Comparison of ENCODE assay signal across 12 cellular contexts in the genomic region with DNA sequence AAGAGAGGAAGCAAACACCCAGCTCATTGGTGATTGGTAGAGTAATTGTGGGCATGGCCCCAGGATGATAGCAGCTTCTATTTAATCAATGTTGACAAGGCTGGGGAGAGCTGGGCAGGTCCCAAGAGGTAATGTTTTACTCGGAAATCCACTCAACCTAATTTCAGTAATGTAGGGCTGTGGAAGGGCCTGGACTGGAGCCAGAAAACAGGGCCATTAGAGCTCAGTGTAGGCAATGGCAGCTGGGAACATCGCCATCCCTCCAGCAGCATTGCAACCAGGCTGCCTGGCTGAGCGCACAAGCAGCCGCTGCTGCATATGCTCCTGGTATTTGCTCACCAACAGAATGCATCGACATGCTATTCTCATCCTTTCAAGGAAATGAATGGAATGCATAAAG.
DNase-seq lines count a peak whose midpoint lies in the region; ATAC-seq and TF ChIP-seq lines count a peak whose summit lies in the region.
"Had no signal": no experiment of that assay in that cellular context is flagged by ENCODE, and none has a peak within 500 bp of the region (broad histone marks: within the 10 kb centered on the region; RNA-seq: fewer than 3 reads in every experiment).

No MANE protein-coding gene starts in this region.

- H3K4me1 ChIP-seq in body of pancreas, result peaks cover 8% of the 10 kb centered on the region
- H3K4me1 ChIP-seq: SJSA1 had no signal

- no peak for TF ChIP-seq POLR2A in body of pancreas (IDR thresholded peaks at IDR 0.05)

- DNase-seq in NCI-H1092 treated with DMSO at 0.1 percent for 48 hours (lab: John Stamatoyannopoulos, UW), result peak; percentile 98
- peak; percentile 87 for DNase-seq in NCI-H2227 (lab: John Stamatoyannopoulos, UW; ENCODE audit: unreplicated experiment)
- DNase-seq in body of pancreas, result peak; percentile 65 to 85 (median 82)
- DNase-seq in posterior cingulate gyrus, result peak in 9 of 10 donors; percentile 14 to 91 (median 50)
- no peak for DNase-seq in activated CD8-positive, alpha-beta memory T cell treated with anti-CD3 and anti-CD28 coated beads, Interleukin-2, amount 50 U/mL, for 4 hours
- DNase-seq: activated CD4-positive, alpha-beta T cell treated with anti-CD3 and anti-CD28 coated beads, Interleukin-2, amount 10 ng/mL, durations not matched to agents 24 days and 14 days; activated naive CD4-positive, alpha-beta T cell; stimulated activated naive CD4-positive, alpha-beta T cell had no signal

- peak; percentile 84 for ATAC-seq in body of pancreas
- ATAC-seq in HG02798 (IDR thresholded peaks at IDR 0.05; ENCODE audit: poor library complexity, unreplicated experiment), result no peak
- ATAC-seq in activated CD4-positive, CD25-positive, alpha-beta regulatory T cell treated with anti-CD3 and anti-CD28 coated beads, Interleukin-2, amount 50 U/mL, for 24 hours, result no peak
- ATAC-seq in GM19328 (IDR thresholded peaks at IDR 0.05; ENCODE audit: unreplicated experiment), result no peak

- H3K27ac ChIP-seq in body of pancreas, result no peak overlapping the region
- H3K27ac ChIP-seq: SJSA1 had no signal

- no peaks in the 10 kb centered on the region for H3K27me3 ChIP-seq in body of pancreas
- H3K27me3 ChIP-seq: SJSA1 had no signal

- no peak overlapping the region for H3K4me3 ChIP-seq in body of pancreas
- H3K4me3 ChIP-seq: SJSA1 had no signal

- no peaks in the 10 kb centered on the region for H3K36me3 ChIP-seq in body of pancreas (replicated peaks in 1 of 2; ENCODE audit: insufficient read depth in 1 of 2, low read depth in 2 of 2)
- H3K36me3 ChIP-seq: SJSA1 had no signal

- intact Hi-C loops in body of pancreas (cut with DNase I), result no loop called here
- intact Hi-C loops in posterior cingulate gyrus (cut with DNase I), result no loop called here

- H3K9me3 ChIP-seq in body of pancreas, result no peaks in the 10 kb centered on the region
- H3K9me3 ChIP-seq: SJSA1 had no signal

- WGBS in body of pancreas, 2 donors, result 18 to 30% methylated on average over 5 of the region's 5 CpGs

- no peak for TF ChIP-seq CTCF in body of pancreas (IDR thresholded peaks at IDR 0.05)
